1 cellular context compared by ENCODE assay signal in the genomic region with DNA sequence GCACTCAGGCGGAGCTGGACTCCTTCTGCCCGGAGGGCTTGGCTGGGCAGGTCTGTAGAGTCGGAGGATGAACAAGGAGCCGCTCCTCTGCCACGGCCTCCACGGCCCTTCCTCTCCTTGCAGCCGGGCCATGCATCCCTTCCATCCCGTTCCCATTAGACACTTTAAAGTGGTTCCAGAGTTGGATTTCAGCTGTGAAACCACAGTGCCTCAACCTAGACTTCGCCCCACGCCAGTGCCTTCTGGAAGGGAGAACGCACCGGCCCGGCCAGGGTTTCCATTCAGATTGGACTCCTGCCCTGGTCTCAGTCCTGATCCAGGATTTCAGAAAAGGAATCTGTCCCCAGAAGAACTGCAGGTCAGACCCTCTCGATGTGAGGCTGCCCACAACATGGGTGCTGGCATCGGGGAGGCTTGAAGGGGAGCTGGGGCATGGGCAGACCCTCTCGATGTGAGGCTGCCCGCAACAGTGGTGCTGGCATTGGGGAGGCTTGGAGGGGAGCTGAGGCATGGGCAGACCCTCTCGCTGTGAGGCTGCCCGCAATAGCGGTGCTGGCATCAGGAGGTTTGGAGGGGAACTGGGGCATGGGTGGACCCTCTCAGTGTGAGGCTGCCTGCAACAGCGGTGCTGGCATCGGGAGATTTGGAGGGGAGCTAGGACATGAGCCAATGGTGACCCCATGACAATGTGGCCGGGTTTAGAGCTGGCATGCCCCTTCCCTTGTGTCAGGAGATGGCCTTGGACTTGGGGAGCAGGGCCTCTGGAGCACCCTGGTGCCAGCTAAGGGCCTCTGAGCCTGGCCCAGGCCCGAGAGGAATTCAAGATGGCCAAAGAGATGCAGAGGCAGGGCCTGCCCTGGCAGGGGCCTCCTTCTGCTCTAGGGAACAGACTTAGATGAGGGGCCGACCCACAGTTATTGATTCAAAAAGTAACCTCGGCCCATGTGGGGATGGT.
TF ChIP-seq lines count a peak whose summit lies in the region.

No MANE protein-coding gene starts in this region.

TF ChIP-seq in HepG2, 621 proteins besides CTCF, POLR2A, EP300 and RAD21:
- TF ChIP-seq, protein P1, sequence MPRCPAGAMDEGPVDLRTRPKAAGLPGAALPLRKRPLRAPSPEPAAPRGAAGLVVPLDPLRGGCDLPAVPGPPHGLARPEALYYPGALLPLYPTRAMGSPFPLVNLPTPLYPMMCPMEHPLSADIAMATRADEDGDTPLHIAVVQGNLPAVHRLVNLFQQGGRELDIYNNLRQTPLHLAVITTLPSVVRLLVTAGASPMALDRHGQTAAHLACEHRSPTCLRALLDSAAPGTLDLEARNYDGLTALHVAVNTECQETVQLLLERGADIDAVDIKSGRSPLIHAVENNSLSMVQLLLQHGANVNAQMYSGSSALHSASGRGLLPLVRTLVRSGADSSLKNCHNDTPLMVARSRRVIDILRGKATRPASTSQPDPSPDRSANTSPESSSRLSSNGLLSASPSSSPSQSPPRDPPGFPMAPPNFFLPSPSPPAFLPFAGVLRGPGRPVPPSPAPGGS (CRISPR knock-in tag; IDR thresholded peaks at IDR 0.05): no peak
- TF ChIP-seq ZNF30 (CRISPR knock-in tag; IDR thresholded peaks at IDR 0.05) (no peak), ZNF432 (CRISPR knock-in tag; IDR thresholded peaks at IDR 0.05; ENCODE audit: borderline replicate concordance) (no peak), KLF13 (CRISPR knock-in tag; IDR thresholded peaks at IDR 0.05) (no peak)
